ENCODE assay signal across 8 cellular contexts in the genomic region with DNA sequence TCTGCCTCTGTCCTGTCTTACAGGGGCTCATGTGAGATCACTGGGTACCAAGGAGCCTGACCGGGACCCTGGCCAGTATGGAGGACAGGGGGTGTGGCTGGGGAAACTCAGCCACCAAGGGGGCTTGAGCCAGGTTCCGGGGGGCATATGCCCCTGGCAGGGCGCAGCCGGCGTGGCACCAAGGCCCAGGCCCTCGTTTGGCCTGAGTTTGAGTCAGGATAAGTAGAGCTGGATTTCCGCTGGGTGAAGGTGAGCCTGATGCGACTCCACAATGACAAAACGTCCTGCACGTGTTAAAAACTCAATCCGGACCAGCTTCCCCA. TPM values are rescaled to one million over a fixed set of nuclear protein-coding genes. Genes with fewer than 3 reads are reported as not detected.
DNase-seq lines count a peak whose midpoint lies in the region; ATAC-seq and TF ChIP-seq lines count a peak whose summit lies in the region.

No MANE protein-coding gene starts in this region.

- H3K27me3 ChIP-seq in GM06990 (replicated peaks; ENCODE audit: control insufficient read depth, insufficient read depth, low read length) (no peaks in the 10 kb centered on the region), lung (ENCODE audit: control insufficient read depth, insufficient read depth) (no peaks in the 10 kb centered on the region)

- no peaks in the 10 kb centered on the region for H3K9me3 ChIP-seq in lung (ENCODE audit: control insufficient read depth in 2 of 2, insufficient read depth in 1 of 2, low read length in 1 of 2)

- in situ Hi-C loops in ACHN (cut with HindIII; ENCODE audit: low pct_ligation_motif_present, low pct_unique_long_range_greater_than_20kb, low sequenced_read_pairs) = no loop called here

- peaks cover 8% of the 10 kb centered on the region for H3K36me3 Mint-ChIP-seq in activated naive CD8-positive, alpha-beta T cell treated with anti-CD3 and anti-CD28 coated beads for 36 hours

- H3K27ac Mint-ChIP-seq in activated naive CD8-positive, alpha-beta T cell treated with anti-CD3 and anti-CD28 coated beads for 36 hours = peak overlapping the region; percentile 80

- TF ChIP-seq CTCF in GM06990 (IDR thresholded peaks at IDR 0.05; ENCODE audit: insufficient read depth, low read length, poor library complexity, severe bottlenecking) (no peak), lung (IDR thresholded peaks at IDR 0.05; ENCODE audit: control extremely low read depth, extremely low read depth) (no peak)

- no peaks in the 10 kb centered on the region for H3K9me3 Mint-ChIP-seq in activated naive CD8-positive, alpha-beta T cell treated with anti-CD3 and anti-CD28 coated beads for 36 hours

- H3K27me3 Mint-ChIP-seq in activated naive CD8-positive, alpha-beta T cell treated with anti-CD3 and anti-CD28 coated beads for 36 hours = peaks cover 5% of the 10 kb centered on the region

- peak overlapping the region; percentile 54 for H3K4me3 ChIP-seq in GM06990 (replicated peaks; ENCODE audit: low read depth, low read length)
- H3K4me3 ChIP-seq in lung = peak overlapping the region; percentile 36

- peak overlapping the region; percentile 76 for H3K4me3 Mint-ChIP-seq in activated naive CD8-positive, alpha-beta T cell treated with anti-CD3 and anti-CD28 coated beads for 36 hours

- peak overlapping the region; percentile 39 to 52 for H3K27ac ChIP-seq in lung (ENCODE audit: low read depth in 1 of 2, low read length in 1 of 2)

- no peak for DNase-seq in GM06990 (ENCODE audit: extremely low read depth, insufficient read length)
- no peak for DNase-seq in activated naive CD8-positive, alpha-beta T cell treated with anti-CD3 and anti-CD28 coated beads for 36 hours
- DNase-seq in lung (ENCODE audit: low spot score) = no peak
- no peak for DNase-seq in ACHN
- no peak for DNase-seq in NCI-H2196 treated with DMSO at 0.1 percent for 48 hours (lab: John Stamatoyannopoulos, UW; ENCODE audit: unreplicated experiment)
- DNase-seq in SHP77 treated with DMSO at 0.1 percent for 48 hours (lab: John Stamatoyannopoulos, UW) = no peak
- DNase-seq in central memory CD4-positive, alpha-beta T cell = no peak

- peak; percentile 13 for ATAC-seq in HG02870 (IDR thresholded peaks at IDR 0.05; ENCODE audit: unreplicated experiment)
- peak; percentile 0 for ATAC-seq in lung (ENCODE audit: insufficient read depth, low FRiP score)

- 20 to 21% methylated on average over 11 of the region's 11 CpGs for WGBS in lung, 2 donors

- peaks cover 0 to 9% of the 10 kb centered on the region in 2 donors for H3K4me1 ChIP-seq in lung (ENCODE audit: control insufficient read depth in 2 of 2, insufficient read depth in 2 of 2, low read length in 2 of 2)

- H3K4me1 Mint-ChIP-seq in activated naive CD8-positive, alpha-beta T cell treated with anti-CD3 and anti-CD28 coated beads for 36 hours = peaks cover 37% of the 10 kb centered on the region

- H3K36me3 ChIP-seq in GM06990 (ENCODE audit: control insufficient read depth, insufficient read depth, low read length) (no peaks in the 10 kb centered on the region), lung (ENCODE audit: control insufficient read depth in 2 of 2, insufficient read depth in 2 of 2, low read length in 2 of 2) (no peaks in the 10 kb centered on the region)

RNA-seq across cellular contexts. Expression of a gene that starts 0.6 kb away (rescaled TPM):
- 10 to 100 TPM; 25.3 to 28.6 TPM for total RNA-seq in activated naive CD8-positive, alpha-beta T cell treated with anti-CD3 and anti-CD28 coated beads for 36 hours
- total RNA-seq in lung = 10 to 100 TPM; 14.8 to 37.4 TPM
- 10 to 100 TPM; 20.1 to 35.6 TPM for polyA plus RNA-seq in lung

RNA-seq across cellular contexts. Expression of a gene that starts 16.2 kb away (rescaled TPM):
- not detected for total RNA-seq in activated naive CD8-positive, alpha-beta T cell treated with anti-CD3 and anti-CD28 coated beads for 36 hours
- not detected for total RNA-seq in lung
- not detected for polyA plus RNA-seq in lung

RNA-seq across cellular contexts. Expression of a gene that starts 16.3 kb away (rescaled TPM):
- total RNA-seq in activated naive CD8-positive, alpha-beta T cell treated with anti-CD3 and anti-CD28 coated beads for 36 hours = under 1 TPM; 0.46 to 0.80 TPM
- total RNA-seq in lung = not detected
- polyA plus RNA-seq in lung = under 1 TPM in 1 of 2 donors, not detected in 1; 0.02 TPM

RNA-seq across cellular contexts. Expression of a gene that starts 36.7 kb away (rescaled TPM):
- total RNA-seq in activated naive CD8-positive, alpha-beta T cell treated with anti-CD3 and anti-CD28 coated beads for 36 hours = 1 to 10 TPM; 1.5 to 1.7 TPM
- 1 to 10 TPM in 1 of 2 donors, under 1 TPM in 1; 0.97 to 1.1 TPM for total RNA-seq in lung
- under 1 TPM; 0.39 to 0.68 TPM for polyA plus RNA-seq in lung
